10 cellular contexts compared by ENCODE assay signal in the genomic region with DNA sequence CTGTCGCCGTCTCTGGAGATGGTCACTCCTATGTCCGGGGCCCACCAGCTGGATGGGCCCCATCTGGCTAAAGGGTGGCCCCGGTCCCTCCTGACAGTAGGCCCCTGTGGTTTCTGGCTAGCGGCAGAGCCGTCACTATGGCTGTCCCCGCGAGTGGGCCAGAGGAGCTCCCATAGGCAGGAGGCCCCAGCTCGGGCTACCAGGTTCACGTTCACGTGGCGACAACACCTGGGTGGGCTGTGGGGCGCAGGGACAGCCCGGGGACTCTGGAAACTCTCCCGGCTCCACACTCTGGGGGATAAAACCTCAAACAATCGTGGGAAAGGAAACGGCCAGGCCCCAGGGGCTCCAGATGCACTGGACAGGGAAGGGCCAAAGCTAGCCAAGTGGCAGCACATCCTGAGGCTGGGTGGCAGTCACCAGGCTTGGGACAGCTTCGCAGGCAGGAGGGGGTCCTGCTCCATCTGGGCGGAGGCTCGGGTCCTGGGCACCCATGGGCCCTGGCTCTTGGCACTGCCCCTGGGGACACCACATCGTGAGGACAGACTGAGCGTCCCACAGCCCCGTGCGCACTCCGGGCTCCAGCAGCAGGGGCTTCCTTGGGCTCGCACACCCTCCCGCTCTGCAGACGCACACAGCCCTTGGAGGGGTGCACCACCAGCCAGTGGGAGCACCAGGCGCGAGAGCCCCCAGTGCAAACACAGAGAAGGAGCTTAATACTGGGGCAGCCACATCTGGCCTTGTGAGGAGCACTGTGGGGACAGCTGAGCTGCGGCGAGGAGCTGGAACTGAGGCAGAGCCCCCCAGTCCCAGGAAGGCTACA. TPM values are rescaled to one million over a fixed set of nuclear protein-coding genes. Genes with fewer than 3 reads are reported as not detected.
DNase-seq lines count a peak whose midpoint lies in the region; ATAC-seq and TF ChIP-seq lines count a peak whose summit lies in the region.
"Had no signal": no experiment of that assay in that cellular context is flagged by ENCODE, and none has a peak within 500 bp of the region (broad histone marks: within the 10 kb centered on the region; RNA-seq: fewer than 3 reads in every experiment).

No MANE protein-coding gene starts in this region.

- H3K36me3 Mint-ChIP-seq in chondrocyte (ENCODE audit: low read depth) = peaks cover 6% of the 10 kb centered on the region

- peaks cover 50% of the 10 kb centered on the region for H3K36me3 ChIP-seq in DOHH2 (ENCODE audit: control insufficient read depth, low read length)
- H3K36me3 ChIP-seq in rectal smooth muscle tissue (ENCODE audit: control insufficient read depth, insufficient read depth, low read length) = peaks cover 21% of the 10 kb centered on the region

- peak overlapping the region; percentile 63 for H3K27ac ChIP-seq in DOHH2 (ENCODE audit: low read depth, low read length)
- peak overlapping the region; percentile 15; the same call in 1 of the 2 replicates for H3K27ac ChIP-seq in RWPE1
- H3K27ac ChIP-seq in rectal smooth muscle tissue (ENCODE audit: low read depth, low read length) = no peak overlapping the region

- no peak overlapping the region for H3K4me3 Mint-ChIP-seq in chondrocyte (ENCODE audit: unreplicated experiment)

- no peak for DNase-seq in RWPE1 (ENCODE audit: low spot score)
- no peak for DNase-seq in chondrocyte (ENCODE audit: low spot score)
- no peak for DNase-seq in NCI-H2081 treated with DMSO at 0.1 percent for 48 hours (lab: John Stamatoyannopoulos, UW)

- no peaks in the 10 kb centered on the region for H3K27me3 ChIP-seq in DOHH2 (ENCODE audit: control insufficient read depth, low read length)
- no peaks in the 10 kb centered on the region for H3K27me3 ChIP-seq in rectal smooth muscle tissue (ENCODE audit: control insufficient read depth, insufficient read depth, low read length)

- H3K9me3 ChIP-seq in DOHH2 (ENCODE audit: control insufficient read depth, insufficient read depth, low read length) = no peaks in the 10 kb centered on the region

- H3K4me1 ChIP-seq in DOHH2 (ENCODE audit: control insufficient read depth, low read length) = peaks cover 58% of the 10 kb centered on the region
- peaks cover 6% of the 10 kb centered on the region for H3K4me1 ChIP-seq in rectal smooth muscle tissue (ENCODE audit: control insufficient read depth, insufficient read depth, low read length)

- peak overlapping the region; percentile 83 for H3K4me2 ChIP-seq in DOHH2 (ENCODE audit: low read length)

- peaks cover 57% of the 10 kb centered on the region for H3K79me2 ChIP-seq in DOHH2 (ENCODE audit: control insufficient read depth, low read length)

- POLR2A ChIA-PET in RWPE1 (lab: Yijun Ruan, JAX; ENCODE audit: low non-redundant PET) = no interaction called here

- no peaks in the 10 kb centered on the region for H3K9me3 Mint-ChIP-seq in chondrocyte (ENCODE audit: low read depth)

- peaks cover 12% of the 10 kb centered on the region for H3F3A ChIP-seq in DOHH2 (ENCODE audit: control insufficient read depth, insufficient read depth)

- peak overlapping the region; percentile 49 for H3K9ac ChIP-seq in rectal smooth muscle tissue (ENCODE audit: low read length)

- H3K4me1 Mint-ChIP-seq in chondrocyte (ENCODE audit: low read depth) = peaks cover 29% of the 10 kb centered on the region

- peak overlapping the region; percentile 17 for H3K27ac Mint-ChIP-seq in chondrocyte (ENCODE audit: unreplicated experiment)

- no peaks in the 10 kb centered on the region for H3K27me3 Mint-ChIP-seq in chondrocyte (ENCODE audit: low read depth)

- TF ChIP-seq CTCF in DOHH2 (IDR thresholded peaks at IDR 0.05; ENCODE audit: low read depth, low read length, poor library complexity, severe bottlenecking) (no peak), RWPE1 (conservative IDR thresholded peaks at IDR 0.05; ENCODE audit: low read depth) (no peak), chondrocyte (IDR thresholded peaks at IDR 0.05) (no peak)

- no peaks in the 10 kb centered on the region for H3K9me2 ChIP-seq in DOHH2 (replicated peaks; ENCODE audit: control insufficient read depth, low read length)

- H3K4me3 ChIP-seq in DOHH2 (ENCODE audit: low read length) (peak overlapping the region; percentile 68), rectal smooth muscle tissue (ENCODE audit: low read length) (peak overlapping the region; percentile 48)

- ATAC-seq in HG03565 (IDR thresholded peaks at IDR 0.05; ENCODE audit: unreplicated experiment) (no peak), GM21576 (IDR thresholded peaks at IDR 0.05; ENCODE audit: unreplicated experiment) (no peak), HG02642 (IDR thresholded peaks at IDR 0.05; ENCODE audit: poor library complexity, unreplicated experiment) (no peak)

- H4K20me1 ChIP-seq in DOHH2 (ENCODE audit: control insufficient read depth, insufficient read depth, low read depth, low read length) = peaks cover 12% of the 10 kb centered on the region; the same call in 1 of the 2 replicates

- CTCF ChIA-PET in RWPE1 (lab: Yijun Ruan, JAX) = interaction anchor here (0.7 to 1.1 kb wide), 2 partner anchors 21 to 25 kb away, joined by 4 read pairs; no protein-coding TSS in a partner anchor

RNA-seq across cellular contexts. Expression of a gene that starts 4.5 kb away (rescaled TPM):
- total RNA-seq in chondrocyte = 12.8 to 15.5 TPM (median 14.3 TPM) in 3 replicates

RNA-seq across cellular contexts. Expression of a gene that starts 4.6 kb away (rescaled TPM):
- 20.7 to 37.1 TPM (median 24.1 TPM) in 3 replicates for total RNA-seq in chondrocyte

RNA-seq across cellular contexts. Expression of a gene that starts 15.4 kb away (rescaled TPM):
- total RNA-seq in chondrocyte = not detected in 3 replicates
- total RNA-seq: Daoy, M059J had no signal

RNA-seq across cellular contexts. Expression of a gene that starts 38.9 kb away (rescaled TPM):
- total RNA-seq in chondrocyte = 38.3 to 40.0 TPM (median 38.8 TPM) in 3 replicates

RNA-seq across cellular contexts. Expression of a gene that starts 50.9 kb away (rescaled TPM):
- 13.4 to 55.1 TPM (median 51.7 TPM) in 3 replicates for total RNA-seq in chondrocyte
- total RNA-seq: M059J had no signal
